In the genomic region with DNA sequence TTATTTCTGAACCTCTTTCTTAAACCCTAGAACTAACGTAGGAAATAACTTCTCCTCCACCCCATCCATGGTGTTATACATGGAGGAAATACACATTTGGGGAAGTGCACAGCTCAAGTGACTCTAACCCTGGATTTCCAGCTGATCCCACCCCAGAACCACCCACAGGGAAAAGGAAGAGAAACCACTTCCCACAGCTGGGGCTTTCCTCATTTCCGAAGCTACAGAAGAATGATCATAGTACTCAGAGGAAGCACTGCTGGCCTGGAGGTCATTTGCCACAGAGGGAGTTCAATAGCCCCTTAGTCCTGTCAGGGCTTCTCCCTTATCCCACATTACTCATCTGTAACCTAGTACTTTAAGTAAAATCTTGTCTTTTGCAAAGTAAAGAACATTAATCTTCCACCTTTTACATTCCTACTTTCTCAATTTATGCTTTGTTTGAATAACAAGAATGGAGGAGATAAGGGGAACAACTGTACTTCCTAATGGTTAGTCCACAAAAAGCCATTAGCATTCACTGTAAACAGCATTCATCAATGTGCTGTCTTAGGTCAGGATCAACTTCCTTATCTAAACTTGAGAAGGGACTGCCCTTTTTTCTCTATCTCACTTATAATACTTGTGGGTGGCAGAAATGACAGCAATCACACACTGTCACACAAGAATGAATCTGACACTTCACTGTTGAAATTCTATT, we compare ENCODE assay signal across 8 cellular contexts.
DNase-seq lines count a peak whose midpoint lies in the region; ATAC-seq, FAIRE-seq and TF ChIP-seq lines count a peak whose summit lies in the region.

No MANE protein-coding gene starts in this region.

- TF ChIP-seq POLR2A in GM18505 (IDR thresholded peaks at IDR 0.05; ENCODE audit: borderline replicate concordance, extremely low read depth, insufficient read depth, insufficient read length) (no peak), GM12878 (IDR thresholded peaks at IDR 0.05; ENCODE audit: low read depth, low read length) (no peak)

- no peaks in the 10 kb centered on the region for H4K20me1 ChIP-seq in GM12878 (ENCODE audit: control insufficient read depth, insufficient read depth)

- POLR2A ChIA-PET in GM12878 (lab: Charles Lee), result interaction anchor here (1.0 to 11.6 kb wide), 9 partner anchors 17 to 92 kb away, joined by 3 to 123 read pairs (median 4); no protein-coding TSS in a partner anchor

- H3K36me3 ChIP-seq in GM12878 (ENCODE audit: control insufficient read depth in 2 of 2, insufficient read depth in 2 of 2, low read length in 1 of 2), result no peaks in the 10 kb centered on the region

- peaks cover 19% of the 10 kb centered on the region; the same call in 1 of the 2 replicates for H3K4me1 ChIP-seq in GM12878 (ENCODE audit: control insufficient read depth, insufficient read depth, low read length)

- ATAC-seq in GM18505 (IDR thresholded peaks at IDR 0.05; ENCODE audit: unreplicated experiment), result peak; percentile 27
- peak; percentile 30 for ATAC-seq in HG03039 (IDR thresholded peaks at IDR 0.05; ENCODE audit: unreplicated experiment)
- peak; percentile 61 for ATAC-seq in GM12878
- no peak for ATAC-seq in HG03097 (IDR thresholded peaks at IDR 0.05; ENCODE audit: low FRiP score, unreplicated experiment)

- no peak for TF ChIP-seq CTCF in GM12878 (IDR thresholded peaks at IDR 0.05 in 2 of 3, conservative IDR thresholded peaks at IDR 0.05 in 1 of 3; ENCODE audit: control insufficient read depth in 2 of 3, extremely low read depth in 1 of 3, insufficient read depth in 1 of 3, low read depth in 3 of 3, low read length in 3 of 3)

- no peak overlapping the region for H3K27ac ChIP-seq in GM12878 (ENCODE audit: control insufficient read depth, insufficient read depth)

- H3K9me3 ChIP-seq in GM12878 (replicated peaks; ENCODE audit: control insufficient read depth, insufficient read depth, low read length), result no peaks in the 10 kb centered on the region; the same call in 1 of the 3 replicates

- intact Hi-C loops in GM12878 (cut with micrococcal nuclease; ENCODE audit: unreplicated experiment), result no loop called here

- H3K9ac ChIP-seq in GM12878 (ENCODE audit: control insufficient read depth, insufficient read depth, low read length), result no peak overlapping the region

- in situ Hi-C loops in GM12878 (cut with MboI), result loop anchor here (5.0 kb wide), 1 partner anchor 35 kb away; no protein-coding TSS in a partner anchor

- no peak for FAIRE-seq in GM12878 (lab: Jason Lieb, UNC)

- RAD21 ChIA-PET in GM12878 (lab: Charles Lee; ENCODE audit: unreplicated experiment), result interaction anchor here (0.6 to 11.6 kb wide), 10 partner anchors 31 to 99 kb away, joined by 3 to 288 read pairs (median 6); no protein-coding TSS in a partner anchor

- no peaks in the 10 kb centered on the region for H3K27me3 ChIP-seq in GM12878 (replicated peaks in 1 of 2; ENCODE audit: control insufficient read depth in 2 of 2, insufficient read depth in 2 of 2, low read length in 1 of 2)

- SMC1A ChIA-PET in GM12878 (lab: Charles Lee; ENCODE audit: uncharacterized antibody, unreplicated experiment), result interaction anchor here (0.9 to 4.4 kb wide), 16 partner anchors 15 to 98 kb away, joined by 3 to 48 read pairs (median 8); no protein-coding TSS in a partner anchor

- H3K4me2 ChIP-seq in GM12878 (ENCODE audit: control insufficient read depth, insufficient read depth), result no peak overlapping the region

- no peaks in the 10 kb centered on the region for H3K79me2 ChIP-seq in GM12878 (ENCODE audit: control insufficient read depth, insufficient read depth, low read length)

- whole genome bisulfite sequencing in GM12878 (ENCODE audit: insufficient coverage, insufficient replicate concordance, low lambda C conversion rate, missing lambda C conversion rate), result 56% methylated on average over 2 of the region's 2 CpGs

- no peak overlapping the region for H3K4me3 ChIP-seq in GM12878

- no TSS peak for BruUV-seq in GM12878 (replicated peaks; lab: Mats Ljungman, UMichigan)

- DNase-seq in GM12878 (ENCODE audit: low read depth, low spot score) (no peak), pons (ENCODE audit: low spot score) (peak; percentile 64), NCI-H1436 treated with DMSO at 0.1 percent for 48 hours (lab: John Stamatoyannopoulos, UW) (no peak), cerebellar nuclear complex (lab: John Stamatoyannopoulos, UW) (no peak), 8988T (no peak)

- CTCF ChIA-PET in GM12878 (lab: Yijun Ruan, JAX), result interaction anchor here (1.0 to 9.9 kb wide), 8 partner anchors 16 to 99 kb away, joined by 3 to 78 read pairs (median 6); no protein-coding TSS in a partner anchor

- TF ChIP-seq RAD21 in GM12878 (IDR thresholded peaks at IDR 0.05; ENCODE audit: insufficient read depth, low read depth, low read length), result no peak

- no peak overlapping the region; the same call in 1 of the 2 replicates for H2AFZ ChIP-seq in GM12878 (ENCODE audit: control insufficient read depth, low read depth, low read length)

- TF ChIP-seq EP300 in GM12878 (IDR thresholded peaks at IDR 0.05; ENCODE audit: borderline replicate concordance in 1 of 2, control insufficient read depth in 1 of 2, low read depth in 2 of 2, low read length in 2 of 2), result peak; percentile 25 to 41; a peak in 1 of 4 replicates

TF ChIP-seq in GM12878, 131 proteins besides CTCF, POLR2A, EP300 and RAD21 (continues in another document):
- TF ChIP-seq JUNB (IDR thresholded peaks at IDR 0.05), result 0 out of 2 replicates have a peak, but pooled peaks have one; percentile 5
- no peak for TF ChIP-seq BMI1 (IDR thresholded peaks at IDR 0.05; ENCODE audit: borderline replicate concordance)
- TF ChIP-seq IKZF2 (IDR thresholded peaks at IDR 0.05), result peak; percentile 60 to 61
- TF ChIP-seq, protein P1, sequence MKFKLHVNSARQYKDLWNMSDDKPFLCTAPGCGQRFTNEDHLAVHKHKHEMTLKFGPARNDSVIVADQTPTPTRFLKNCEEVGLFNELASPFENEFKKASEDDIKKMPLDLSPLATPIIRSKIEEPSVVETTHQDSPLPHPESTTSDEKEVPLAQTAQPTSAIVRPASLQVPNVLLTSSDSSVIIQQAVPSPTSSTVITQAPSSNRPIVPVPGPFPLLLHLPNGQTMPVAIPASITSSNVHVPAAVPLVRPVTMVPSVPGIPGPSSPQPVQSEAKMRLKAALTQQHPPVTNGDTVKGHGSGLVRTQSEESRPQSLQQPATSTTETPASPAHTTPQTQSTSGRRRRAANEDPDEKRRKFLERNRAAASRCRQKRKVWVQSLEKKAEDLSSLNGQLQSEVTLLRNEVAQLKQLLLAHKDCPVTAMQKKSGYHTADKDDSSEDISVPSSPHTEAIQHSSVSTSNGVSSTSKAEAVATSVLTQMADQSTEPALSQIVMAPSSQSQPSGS (IDR thresholded peaks at IDR 0.05; ENCODE audit: low read length), result peak; percentile 31; the same call in 1 of the 2 replicates
- TF ChIP-seq, protein P2, sequence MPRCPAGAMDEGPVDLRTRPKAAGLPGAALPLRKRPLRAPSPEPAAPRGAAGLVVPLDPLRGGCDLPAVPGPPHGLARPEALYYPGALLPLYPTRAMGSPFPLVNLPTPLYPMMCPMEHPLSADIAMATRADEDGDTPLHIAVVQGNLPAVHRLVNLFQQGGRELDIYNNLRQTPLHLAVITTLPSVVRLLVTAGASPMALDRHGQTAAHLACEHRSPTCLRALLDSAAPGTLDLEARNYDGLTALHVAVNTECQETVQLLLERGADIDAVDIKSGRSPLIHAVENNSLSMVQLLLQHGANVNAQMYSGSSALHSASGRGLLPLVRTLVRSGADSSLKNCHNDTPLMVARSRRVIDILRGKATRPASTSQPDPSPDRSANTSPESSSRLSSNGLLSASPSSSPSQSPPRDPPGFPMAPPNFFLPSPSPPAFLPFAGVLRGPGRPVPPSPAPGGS (IDR thresholded peaks at IDR 0.05; ENCODE audit: borderline replicate concordance, insufficient read depth, low read depth, low read length, poor library complexity, severe bottlenecking), result no peak
- peak; percentile 71 for TF ChIP-seq ZNF687 (IDR thresholded peaks at IDR 0.05)
- TF ChIP-seq SPI1 (IDR thresholded peaks at IDR 0.05; ENCODE audit: borderline replicate concordance, insufficient read depth, low read depth, low read length), result peak; percentile 47; the same call in 1 of the 2 replicates
- peak; percentile 35; the same call in 1 of the 2 replicates for TF ChIP-seq NR2F1 (conservative IDR thresholded peaks at IDR 0.05)
- TF ChIP-seq RUNX3 (IDR thresholded peaks at IDR 0.05; ENCODE audit: low read length), result peak; percentile 41; the same call in 1 of the 2 replicates
- TF ChIP-seq ASH2L (IDR thresholded peaks at IDR 0.05; ENCODE audit: borderline replicate concordance, low read depth), result no peak
- TF ChIP-seq ATF7 (IDR thresholded peaks at IDR 0.05; ENCODE audit: low read depth), result peak; percentile 27; the same call in 1 of the 2 replicates
- peak; percentile 88 for TF ChIP-seq IKZF1 (conservative IDR thresholded peaks at IDR 0.05)
